Comparison of ENCODE assay signal across 20 cellular contexts in the genomic region with DNA sequence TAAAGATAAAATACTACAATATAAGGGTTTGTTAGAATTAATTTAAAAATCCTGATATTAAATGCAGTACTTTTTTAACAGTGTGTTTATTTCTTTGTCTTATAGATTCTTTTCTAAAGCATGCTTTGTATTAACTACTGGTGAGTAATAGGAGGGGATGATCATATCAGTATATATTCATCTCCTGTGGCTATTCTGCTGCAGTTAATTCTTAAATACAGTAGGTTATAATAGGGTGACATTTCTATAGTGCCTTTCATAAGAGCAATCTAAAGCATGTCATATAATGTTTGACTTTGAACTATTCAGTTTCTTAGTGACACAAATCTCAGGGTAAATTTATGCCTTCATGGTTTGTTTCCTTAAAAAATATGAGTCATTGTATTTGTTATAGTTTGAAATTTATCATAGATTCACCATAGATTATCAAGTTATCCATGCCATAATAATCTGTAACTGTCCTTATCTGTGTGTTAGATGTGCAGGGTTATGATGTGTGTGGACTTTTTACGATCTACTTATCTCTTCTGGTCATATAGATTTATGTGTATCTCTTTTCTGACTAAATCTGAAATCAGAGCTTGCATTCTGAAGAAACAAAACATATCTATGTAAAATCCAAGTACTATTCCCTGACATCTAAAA.
A peak's percentile ranks its signal among the peaks of the same experiment; 100 is the strongest.
DNase-seq lines count a peak whose midpoint lies in the region; ATAC-seq and TF ChIP-seq lines count a peak whose summit lies in the region.
"Had no signal": no experiment of that assay in that cellular context is flagged by ENCODE, and none has a peak within 500 bp of the region (broad histone marks: within the 10 kb centered on the region; RNA-seq: fewer than 3 reads in every experiment).

No MANE protein-coding gene starts in this region.

- CTCF ChIA-PET in HEK293 (lab: Yijun Ruan, JAX): interaction anchor here (0.6 to 0.7 kb wide), 2 partner anchors 81 to 651 kb away, joined by 3 to 5 read pairs; no protein-coding TSS in a partner anchor

- DNase-seq in SK-MEL-5 (ENCODE audit: low read depth, low spot score) (peak; percentile 10), foreskin keratinocyte (no peak), vagina (ENCODE audit: extremely low spot score in 2 of 2) (no peak), KG1 (lab: John Stamatoyannopoulos, UW) (no peak), NCI-H2107 (lab: John Stamatoyannopoulos, UW) (no peak)
- DNase-seq in stimulated activated naive CD4-positive, alpha-beta T cell (lab: John Stamatoyannopoulos, UW): no peak
- DNase-seq: activated CD4-positive, alpha-beta memory T cell treated with anti-CD3 and anti-CD28 coated beads for 36 hours; activated CD4-positive, CD25-positive, alpha-beta regulatory T cell; activated effector memory CD4-positive, alpha-beta T cell treated with anti-CD3 and anti-CD28 coated beads, Interleukin-2, amount 50 U/mL, for 16 hours; C1 segment of cervical spinal cord; cortex of kidney; H9; Kasumi-1; naive thymus-derived CD8-positive, alpha-beta T cell; NCI-H510A; right cardiac atrium; T1000 had no signal

- H3K4me3 ChIP-seq in ACC112 (ENCODE audit: low read depth, low read length): peak overlapping the region; percentile 31
- H3K4me3 ChIP-seq in HEK293 (ENCODE audit: low read depth, low read length): no peak overlapping the region
- no peak overlapping the region for H3K4me3 ChIP-seq in vagina

- no peaks in the 10 kb centered on the region for H3K79me2 ChIP-seq in ACC112 (ENCODE audit: control insufficient read depth, insufficient read depth, low read length, unreplicated experiment)
- H3K79me2 ChIP-seq: parathyroid adenoma had no signal

- H3K9me3 ChIP-seq in HEK293 (ENCODE audit: control insufficient read depth, insufficient read depth, low read depth, low read length): no peaks in the 10 kb centered on the region
- H3K9me3 ChIP-seq in vagina: no peaks in the 10 kb centered on the region

- intact Hi-C loops in vagina (cut with DNase I): no loop called here

- peaks cover 43% of the 10 kb centered on the region for H3K4me1 ChIP-seq in ACC112 (ENCODE audit: control insufficient read depth, insufficient read depth, low read length, unreplicated experiment)
- H3K4me1 ChIP-seq in HEK293 (ENCODE audit: control insufficient read depth, insufficient read depth, low read length): peaks cover 47% of the 10 kb centered on the region
- no peaks in the 10 kb centered on the region for H3K4me1 ChIP-seq in foreskin keratinocyte
- H3K4me1 ChIP-seq in vagina: no peaks in the 10 kb centered on the region
- H3K4me1 ChIP-seq: parathyroid adenoma had no signal

- POLR2A ChIA-PET in HEK293 (lab: Yijun Ruan, JAX): interaction anchor here (0.6 kb wide), 1 partner anchor 1021 kb away, joined by 3 read pairs; a partner anchor contains a TSS

- in situ Hi-C loops in SK-MEL-5 (cut with HindIII; ENCODE audit: low pct_unique_long_range_greater_than_20kb, low sequenced_read_pairs): no loop called here

- peak; percentile 21 for ATAC-seq in foreskin keratinocyte
- ATAC-seq: naive thymus-derived CD8-positive, alpha-beta T cell; right cardiac atrium had no signal

- no peaks in the 10 kb centered on the region for H3K36me3 ChIP-seq in ACC112 (ENCODE audit: insufficient read depth, low read length)
- no peaks in the 10 kb centered on the region for H3K36me3 ChIP-seq in HEK293 (ENCODE audit: control insufficient read depth in 2 of 2, insufficient read depth in 1 of 2, low read length in 2 of 2)
- no peaks in the 10 kb centered on the region for H3K36me3 ChIP-seq in vagina

- H3K27me3 ChIP-seq in ACC112 (ENCODE audit: insufficient read depth, low read length) (no peaks in the 10 kb centered on the region), foreskin keratinocyte (no peaks in the 10 kb centered on the region), vagina (no peaks in the 10 kb centered on the region)

- TF ChIP-seq CTCF in HEK293 (tag by site-specific recombination; IDR thresholded peaks at IDR 0.05): no peak
- TF ChIP-seq CTCF in foreskin keratinocyte (conservative IDR thresholded peaks at IDR 0.05): no peak
- TF ChIP-seq CTCF in vagina (IDR thresholded peaks at IDR 0.05): no peak

- H3K27ac ChIP-seq in ACC112 (ENCODE audit: low read depth, low read length) (peak overlapping the region; percentile 90), HEK293 (ENCODE audit: extremely low read depth, low read depth, low read length) (peak overlapping the region; percentile 69), foreskin keratinocyte (no peak overlapping the region), vagina (no peak overlapping the region)
- H3K27ac ChIP-seq: parathyroid adenoma had no signal

- no peak for TF ChIP-seq POLR2A in vagina (IDR thresholded peaks at IDR 0.05)

- H2AFZ ChIP-seq in ACC112 (ENCODE audit: low read length, unreplicated experiment): peak overlapping the region; percentile 19
- H2AFZ ChIP-seq: parathyroid adenoma had no signal

TF ChIP-seq in HEK293, 187 proteins besides CTCF, POLR2A, EP300 and RAD21 (continues in another document):
- peak; percentile 86 for TF ChIP-seq ZXDB (tag by site-specific recombination; IDR thresholded peaks at IDR 0.05)
- no peak for TF ChIP-seq ZNF837 (tag by site-specific recombination; IDR thresholded peaks at IDR 0.05)
- TF ChIP-seq ZNF48 (tag by site-specific recombination; IDR thresholded peaks at IDR 0.05): no peak
- TF ChIP-seq, protein P1, sequence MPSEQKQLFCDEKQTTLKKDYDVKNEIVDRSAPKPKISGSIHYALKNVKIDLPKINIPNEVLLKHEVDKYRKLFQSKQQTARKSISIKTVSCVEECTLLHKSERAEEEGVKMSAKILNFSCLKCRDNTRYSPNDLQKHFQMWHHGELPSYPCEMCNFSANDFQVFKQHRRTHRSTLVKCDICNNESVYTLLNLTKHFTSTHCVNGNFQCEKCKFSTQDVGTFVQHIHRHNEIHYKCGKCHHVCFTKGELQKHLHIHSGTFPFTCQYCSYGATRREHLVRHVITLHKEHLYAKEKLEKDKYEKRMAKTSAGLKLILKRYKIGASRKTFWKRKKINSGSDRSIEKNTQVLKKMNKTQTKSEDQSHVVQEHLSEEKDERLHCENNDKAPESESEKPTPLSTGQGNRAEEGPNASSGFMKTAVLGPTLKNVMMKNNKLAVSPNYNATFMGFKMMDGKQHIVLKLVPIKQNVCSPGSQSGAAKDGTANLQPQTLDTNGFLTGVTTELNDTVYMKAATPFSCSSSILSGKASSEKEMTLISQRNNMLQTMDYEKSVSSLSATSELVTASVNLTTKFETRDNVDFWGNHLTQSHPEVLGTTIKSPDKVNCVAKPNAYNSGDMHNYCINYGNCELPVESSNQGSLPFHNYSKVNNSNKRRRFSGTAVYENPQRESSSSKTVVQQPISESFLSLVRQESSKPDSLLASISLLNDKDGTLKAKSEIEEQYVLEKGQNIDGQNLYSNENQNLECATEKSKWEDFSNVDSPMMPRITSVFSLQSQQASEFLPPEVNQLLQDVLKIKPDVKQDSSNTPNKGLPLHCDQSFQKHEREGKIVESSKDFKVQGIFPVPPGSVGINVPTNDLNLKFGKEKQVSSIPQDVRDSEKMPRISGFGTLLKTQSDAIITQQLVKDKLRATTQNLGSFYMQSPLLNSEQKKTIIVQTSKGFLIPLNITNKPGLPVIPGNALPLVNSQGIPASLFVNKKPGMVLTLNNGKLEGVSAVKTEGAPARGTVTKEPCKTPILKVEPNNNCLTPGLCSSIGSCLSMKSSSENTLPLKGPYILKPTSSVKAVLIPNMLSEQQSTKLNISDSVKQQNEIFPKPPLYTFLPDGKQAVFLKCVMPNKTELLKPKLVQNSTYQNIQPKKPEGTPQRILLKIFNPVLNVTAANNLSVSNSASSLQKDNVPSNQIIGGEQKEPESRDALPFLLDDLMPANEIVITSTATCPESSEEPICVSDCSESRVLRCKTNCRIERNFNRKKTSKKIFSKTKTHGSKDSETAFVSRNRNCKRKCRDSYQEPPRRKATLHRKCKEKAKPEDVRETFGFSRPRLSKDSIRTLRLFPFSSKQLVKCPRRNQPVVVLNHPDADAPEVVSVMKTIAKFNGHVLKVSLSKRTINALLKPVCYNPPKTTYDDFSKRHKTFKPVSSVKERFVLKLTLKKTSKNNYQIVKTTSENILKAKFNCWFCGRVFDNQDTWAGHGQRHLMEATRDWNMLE (tag by site-specific recombination; conservative IDR thresholded peaks at IDR 0.05; ENCODE audit: low read depth): no peak
- TF ChIP-seq, protein P2, sequence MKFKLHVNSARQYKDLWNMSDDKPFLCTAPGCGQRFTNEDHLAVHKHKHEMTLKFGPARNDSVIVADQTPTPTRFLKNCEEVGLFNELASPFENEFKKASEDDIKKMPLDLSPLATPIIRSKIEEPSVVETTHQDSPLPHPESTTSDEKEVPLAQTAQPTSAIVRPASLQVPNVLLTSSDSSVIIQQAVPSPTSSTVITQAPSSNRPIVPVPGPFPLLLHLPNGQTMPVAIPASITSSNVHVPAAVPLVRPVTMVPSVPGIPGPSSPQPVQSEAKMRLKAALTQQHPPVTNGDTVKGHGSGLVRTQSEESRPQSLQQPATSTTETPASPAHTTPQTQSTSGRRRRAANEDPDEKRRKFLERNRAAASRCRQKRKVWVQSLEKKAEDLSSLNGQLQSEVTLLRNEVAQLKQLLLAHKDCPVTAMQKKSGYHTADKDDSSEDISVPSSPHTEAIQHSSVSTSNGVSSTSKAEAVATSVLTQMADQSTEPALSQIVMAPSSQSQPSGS (tag by site-specific recombination; IDR thresholded peaks at IDR 0.05; ENCODE audit: low read depth): 0 out of 2 replicates have a peak, but pooled peaks have one; percentile 18
- peak; percentile 87 for TF ChIP-seq IKZF3 (tag by site-specific recombination; IDR thresholded peaks at IDR 0.05)
- TF ChIP-seq ZNF175 (tag by site-specific recombination; IDR thresholded peaks at IDR 0.05): no peak
- TF ChIP-seq KLF7 (tag by site-specific recombination; IDR thresholded peaks at IDR 0.05; ENCODE audit: borderline replicate concordance): no peak
- TF ChIP-seq ZBTB17 (tag by site-specific recombination; IDR thresholded peaks at IDR 0.05): peak; percentile 43
- TF ChIP-seq ZNF366 (tag by site-specific recombination; conservative IDR thresholded peaks at IDR 0.05): peak; percentile 52; the same call in 1 of the 2 replicates
- TF ChIP-seq, protein P3, sequence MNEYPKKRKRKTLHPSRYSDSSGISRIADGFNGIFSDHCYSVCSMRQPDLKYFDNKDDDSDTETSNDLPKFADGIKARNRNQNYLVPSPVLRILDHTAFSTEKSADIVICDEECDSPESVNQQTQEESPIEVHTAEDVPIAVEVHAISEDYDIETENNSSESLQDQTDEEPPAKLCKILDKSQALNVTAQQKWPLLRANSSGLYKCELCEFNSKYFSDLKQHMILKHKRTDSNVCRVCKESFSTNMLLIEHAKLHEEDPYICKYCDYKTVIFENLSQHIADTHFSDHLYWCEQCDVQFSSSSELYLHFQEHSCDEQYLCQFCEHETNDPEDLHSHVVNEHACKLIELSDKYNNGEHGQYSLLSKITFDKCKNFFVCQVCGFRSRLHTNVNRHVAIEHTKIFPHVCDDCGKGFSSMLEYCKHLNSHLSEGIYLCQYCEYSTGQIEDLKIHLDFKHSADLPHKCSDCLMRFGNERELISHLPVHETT (tag by site-specific recombination; IDR thresholded peaks at IDR 0.05): peak; percentile 20; the same call in 1 of the 2 replicates
- TF ChIP-seq ZNF132 (tag by site-specific recombination; IDR thresholded peaks at IDR 0.05; ENCODE audit: borderline replicate concordance): no peak

Comparison
In these comparisons a context has a peak if more than half of its experiments do, and no peak if none do; other contexts are left out.
1. H3K27ac ChIP-seq: peak in ACC112 (single experiment) and HEK293 (single experiment); none in foreskin keratinocyte (single experiment) and vagina (single experiment).